ENCODE assay signal across 23 cellular contexts in the genomic region with DNA sequence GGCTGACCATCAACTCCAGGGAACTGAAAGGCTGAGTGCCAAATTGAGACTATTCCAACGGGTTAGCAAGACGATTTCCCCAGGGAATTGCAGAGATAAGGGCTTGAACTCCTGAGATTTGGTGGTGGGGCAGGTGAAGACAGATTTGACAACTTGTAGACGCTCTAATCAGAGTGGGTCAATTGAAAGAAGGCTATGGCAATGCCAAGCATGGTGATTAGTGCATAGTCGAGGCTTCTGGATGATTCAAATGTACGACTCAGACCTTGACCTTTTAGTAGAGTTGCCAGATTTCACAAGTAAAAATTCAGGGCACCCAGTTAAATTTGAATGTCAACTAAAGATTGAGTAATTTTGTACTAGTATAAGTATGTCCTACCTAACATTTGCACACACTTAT.
"Had no signal": no experiment of that assay in that cellular context is flagged by ENCODE, and none has a peak within 500 bp of the region (broad histone marks: within the 10 kb centered on the region; RNA-seq: fewer than 3 reads in every experiment).

No MANE protein-coding gene starts in this region.

- H3K9me3 ChIP-seq: esophagus muscularis mucosa, left lung, prostate gland, sigmoid colon, testis, tibial artery, upper lobe of left lung had no signal

- H3K4me3 Mint-ChIP-seq: endodermal cell; naive thymus-derived CD8-positive, alpha-beta T cell; stimulated activated memory B cell treated with anti-CD40 and anti-IgM and Interleukin-4, amounts not matched to agents 10 μg/mL and 1 μg/mL and 100 μg/mL, for 72 hours had no signal

- H3K27me3 Mint-ChIP-seq: naive thymus-derived CD8-positive, alpha-beta T cell had no signal

- H3K9me3 Mint-ChIP-seq: endodermal cell had no signal

- H3K4me1 ChIP-seq: esophagus muscularis mucosa, heart right ventricle, left lung, parathyroid adenoma, prostate gland, sigmoid colon, spleen, testis, tibial artery, upper lobe of left lung had no signal

- H2AFZ ChIP-seq: parathyroid adenoma had no signal

- H3K27ac ChIP-seq: esophagus muscularis mucosa, heart right ventricle, left lung, parathyroid adenoma, prostate gland, sigmoid colon, spleen, testis, tibial artery, upper lobe of left lung had no signal

- H3K9ac ChIP-seq: parathyroid adenoma had no signal

- H3K27ac Mint-ChIP-seq: endodermal cell; naive thymus-derived CD8-positive, alpha-beta T cell; stimulated activated memory B cell treated with anti-CD40 and anti-IgM and Interleukin-4, amounts not matched to agents 10 μg/mL and 1 μg/mL and 100 μg/mL, for 72 hours had no signal

- H3K36me3 Mint-ChIP-seq: naive thymus-derived CD8-positive, alpha-beta T cell; stimulated activated memory B cell treated with anti-CD40 and anti-IgM and Interleukin-4, amounts not matched to agents 10 μg/mL and 1 μg/mL and 100 μg/mL, for 72 hours had no signal

- H3K27me3 ChIP-seq: esophagus muscularis mucosa, left lung, sigmoid colon, spleen, testis, tibial artery, upper lobe of left lung had no signal

- H3K4me1 Mint-ChIP-seq: naive thymus-derived CD8-positive, alpha-beta T cell; stimulated activated memory B cell treated with anti-CD40 and anti-IgM and Interleukin-4, amounts not matched to agents 10 μg/mL and 1 μg/mL and 100 μg/mL, for 72 hours had no signal

- H3K36me3 ChIP-seq: esophagus muscularis mucosa, heart right ventricle, left lung, prostate gland, sigmoid colon, spleen, tibial artery, upper lobe of left lung had no signal

- DNase-seq: cerebellar nuclear complex; effector CD8-positive, alpha-beta T cell; endodermal cell; foreskin melanocyte; glutamatergic neuron; heart right ventricle; hippocampal formation; left cardiac atrium; left lung; naive thymus-derived CD8-positive, alpha-beta T cell; right cardiac atrium; sigmoid colon; spleen; stimulated activated CD4-positive, alpha-beta T cell treated with anti-CD3 and anti-CD28 coated beads, Interleukin-4, amount 100 ng/mL, for 4 hours; stimulated activated naive CD8-positive, alpha-beta T cell treated with anti-CD3 and anti-CD28 coated beads, Interleukin-15, Interleukin-2, amounts not matched to agents 100 U/mL and 50 U/mL, for 24 hours; substantia nigra; testis; tibial artery; upper lobe of left lung had no signal

- H3K4me3 ChIP-seq: esophagus muscularis mucosa, heart right ventricle, left lung, prostate gland, sigmoid colon, spleen, testis, tibial artery, upper lobe of left lung had no signal
